Comparison of ENCODE assay signal across 8 cellular contexts in the genomic region with DNA sequence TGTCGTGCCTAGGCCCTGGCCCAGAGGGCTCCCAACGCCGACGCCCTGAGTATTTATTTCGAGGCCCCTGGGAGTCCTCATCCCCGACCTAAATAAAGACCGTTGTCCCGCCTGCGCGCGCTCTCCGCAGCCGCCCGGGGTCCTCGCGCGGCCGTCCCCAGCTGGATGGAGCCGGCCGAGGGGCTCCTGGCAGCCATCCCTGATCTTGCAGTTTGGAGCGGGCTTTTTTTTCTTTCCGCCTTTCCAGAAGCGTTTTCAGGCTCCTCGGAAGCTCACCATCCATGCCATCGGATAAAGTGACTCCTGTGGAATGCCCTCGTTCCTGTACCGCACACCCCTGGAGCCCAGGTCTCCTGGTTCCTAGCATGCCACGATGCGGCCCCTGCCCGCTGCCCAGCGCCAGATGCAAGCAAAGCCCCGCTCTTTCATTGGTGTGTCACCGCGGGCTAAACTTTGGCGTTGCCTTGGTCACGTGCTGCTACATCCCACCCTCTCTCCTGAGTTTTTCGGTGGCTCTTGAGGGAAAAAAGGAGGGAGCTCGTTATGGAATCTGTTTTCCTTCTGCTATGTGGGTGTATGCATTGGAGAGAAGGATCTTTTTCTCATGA. TPM values are rescaled to one million over a fixed set of nuclear protein-coding genes. Genes with fewer than 3 reads are reported as not detected.
DNase-seq lines count a peak whose midpoint lies in the region; ATAC-seq and TF ChIP-seq lines count a peak whose summit lies in the region.

No MANE protein-coding gene starts in this region.

- no peak for TF ChIP-seq EP300 in sigmoid colon (IDR thresholded peaks at IDR 0.05)

- no peaks in the 10 kb centered on the region for H3F3A ChIP-seq in OCI-LY1 (ENCODE audit: insufficient read depth, low read length)

- POLR2A ChIA-PET in AG04449 (lab: Yijun Ruan, JAX), result interaction anchor here (0.6 to 2.2 kb wide), 4 partner anchors 11 to 60 kb away, joined by 3 to 9 read pairs (median 4); a partner anchor contains a TSS

- no peaks in the 10 kb centered on the region for H3K27me3 ChIP-seq in OCI-LY1 (ENCODE audit: insufficient read depth, low read length)
- no peaks in the 10 kb centered on the region for H3K27me3 ChIP-seq in iPS-15b (ENCODE audit: control insufficient read depth, insufficient read depth, low read length)
- H3K27me3 ChIP-seq in sigmoid colon, result no peaks in the 10 kb centered on the region

- H4K20me1 ChIP-seq in OCI-LY1 (ENCODE audit: insufficient read depth, low read length), result no peaks in the 10 kb centered on the region

- H3K9me2 ChIP-seq in OCI-LY1 (ENCODE audit: low read depth, low read length), result no peaks in the 10 kb centered on the region

- DNase-seq in AG04449 (ENCODE audit: low read depth, low spot score) (no peak), astrocyte of the hippocampus (ENCODE audit: low read depth, low spot score) (peak; percentile 79), sigmoid colon (no peak), GM13976 (ENCODE audit: low spot score) (no peak)

- TF ChIP-seq POLR2A in sigmoid colon (IDR thresholded peaks at IDR 0.05), result no peak

- CTCF ChIA-PET in AG04449 (lab: Yijun Ruan, JAX), result interaction anchor here (0.9 to 2.4 kb wide), 8 partner anchors 9 to 186 kb away, joined by 3 to 7 read pairs (median 3); a partner anchor contains a TSS

- in situ Hi-C loops in GM13976 (cut with MboI; ENCODE audit: low sequenced_read_pairs, unreplicated experiment), result no loop called here

- peak overlapping the region; percentile 76 for H3K4me2 ChIP-seq in OCI-LY1 (ENCODE audit: low read length)

- peaks cover 53% of the 10 kb centered on the region for H3K4me1 ChIP-seq in OCI-LY1 (ENCODE audit: insufficient read depth, low read length, severe bottlenecking)
- no peaks in the 10 kb centered on the region for H3K4me1 ChIP-seq in iPS-15b (ENCODE audit: control insufficient read depth, insufficient read depth, low read length)
- H3K4me1 ChIP-seq in sigmoid colon, result peaks cover 0 to 28% (median 21%) of the 10 kb centered on the region in 4 donors

- intact Hi-C loops in sigmoid colon (cut with DNase I), result loop anchor here (2.0 kb wide), 1 partner anchor 58 kb away; a partner anchor contains a TSS

- peak overlapping the region; percentile 93 for H3K9ac ChIP-seq in OCI-LY1 (ENCODE audit: low read length)
- peak overlapping the region; percentile 82 for H3K9ac ChIP-seq in iPS-15b (ENCODE audit: low read depth, low read length)

- TF ChIP-seq CTCF in AG04449 (IDR thresholded peaks at IDR 0.05; ENCODE audit: insufficient read depth, low read length, missing control alignments) (no peak), OCI-LY1 (IDR thresholded peaks at IDR 0.05; ENCODE audit: low read length) (no peak), sigmoid colon (IDR thresholded peaks at IDR 0.05) (no peak), GM13976 (IDR thresholded peaks at IDR 0.05; ENCODE audit: borderline replicate concordance, control extremely low read depth, extremely low read depth, insufficient read depth, missing control alignments) (no peak)

- no peaks in the 10 kb centered on the region for H3K79me2 ChIP-seq in OCI-LY1 (ENCODE audit: insufficient read depth, low read length)

- H3K27ac ChIP-seq in OCI-LY1 (ENCODE audit: low read depth, low read length, poor library complexity, severe bottlenecking) (peak overlapping the region; percentile 12), sigmoid colon (peak overlapping the region; percentile 85 to 91 (median 88))

- H3K36me3 ChIP-seq in OCI-LY1 (ENCODE audit: insufficient read depth, low read length) (no peaks in the 10 kb centered on the region), iPS-15b (ENCODE audit: control insufficient read depth, insufficient read depth, low read length) (no peaks in the 10 kb centered on the region), sigmoid colon (no peaks in the 10 kb centered on the region)

- peak; percentile 13 for ATAC-seq in GM21619 (IDR thresholded peaks at IDR 0.05; ENCODE audit: unreplicated experiment)
- ATAC-seq in HG02852 (IDR thresholded peaks at IDR 0.05; ENCODE audit: unreplicated experiment), result no peak

- 3 to 4% methylated on average over 38 of the region's 38 CpGs for WGBS in sigmoid colon, 2 donors

- H3K4me3 ChIP-seq in AG04449 (ENCODE audit: low read depth, low read length) (peak overlapping the region; percentile 87), OCI-LY1 (ENCODE audit: low read depth, low read length, poor library complexity, severe bottlenecking) (peak overlapping the region; percentile 91), iPS-15b (ENCODE audit: low read depth, low read length) (peak overlapping the region; percentile 67), sigmoid colon (peak overlapping the region; percentile 69 to 86 (median 78))

- H3K9me3 ChIP-seq in OCI-LY1 (ENCODE audit: low read length) (no peaks in the 10 kb centered on the region), iPS-15b (ENCODE audit: control insufficient read depth, insufficient read depth, low read length) (no peaks in the 10 kb centered on the region), sigmoid colon (no peaks in the 10 kb centered on the region)

- no peak overlapping the region for H2AFZ ChIP-seq in OCI-LY1 (ENCODE audit: low read length)

RNA-seq across cellular contexts. Expression of a gene that starts 0.7 kb away (rescaled TPM):
- 10 to 100 TPM; 15.3 to 74.8 (median 32.4) TPM for total RNA-seq in sigmoid colon
- 10 to 100 TPM in 2 of 3 donors, 1 to 10 TPM in 1; 6.2 to 70.4 (median 22.8) TPM for polyA plus RNA-seq in sigmoid colon

RNA-seq across cellular contexts. Expression of a gene that starts 51.7 kb away (rescaled TPM):
- 100 to 1,000 TPM in 1 of 4 donors, 10 to 100 TPM in 3; 75.3 to 103 (median 84.4) TPM for total RNA-seq in sigmoid colon
- polyA plus RNA-seq in sigmoid colon, result 10 to 100 TPM; 56.5 to 94.4 (median 77.4) TPM

RNA-seq across cellular contexts. Expression of a gene that starts 58.2 kb away (rescaled TPM):
- 10 to 100 TPM in 3 of 4 donors, 1 to 10 TPM in 1; 10.0 to 14.7 (median 10.2) TPM for total RNA-seq in sigmoid colon
- polyA plus RNA-seq in sigmoid colon, result 10 to 100 TPM in 1 of 3 donors, 1 to 10 TPM in 2; 4.8 to 12.9 (median 7.4) TPM

RNA-seq across cellular contexts. Expression of a gene that starts 59.2 kb away (rescaled TPM):
- 10 to 100 TPM; 11.1 to 25.3 (median 21.3) TPM for total RNA-seq in sigmoid colon
- polyA plus RNA-seq in sigmoid colon, result 10 to 100 TPM; 32.4 to 43.7 (median 35.6) TPM
